Comparison of ENCODE assay signal across 1 cellular context in genomic region chr11:10095412-10096207, GRCh38.
TF ChIP-seq lines count a peak whose summit lies in the region.

No MANE protein-coding gene starts in this region.

TF ChIP-seq in IMR-90, 13 proteins besides CTCF, POLR2A, EP300 and RAD21 (continued from another document):
- peak; percentile 86 for TF ChIP-seq NFE2L2 (IDR thresholded peaks at IDR 0.05; ENCODE audit: low read depth, low read length)
- no peak for TF ChIP-seq MXI1 (IDR thresholded peaks at IDR 0.05; ENCODE audit: borderline replicate concordance, low read depth, low read length)
- TF ChIP-seq ELK1 (IDR thresholded peaks at IDR 0.05; ENCODE audit: borderline replicate concordance, low read depth, low read length): no peak
- TF ChIP-seq RCOR1 (IDR thresholded peaks at IDR 0.05; ENCODE audit: insufficient replicate concordance, low read length): no peak
- no peak for TF ChIP-seq BHLHE40 (IDR thresholded peaks at IDR 0.05; ENCODE audit: low read depth, low read length)
- no peak for TF ChIP-seq CHD1 (IDR thresholded peaks at IDR 0.05; ENCODE audit: low read depth, low read length)
- TF ChIP-seq MAFK (IDR thresholded peaks at IDR 0.05; ENCODE audit: low read depth, low read length): 0 out of 2 replicates have a peak, but pooled peaks have one; percentile 25
- no peak for TF ChIP-seq SMC3 (IDR thresholded peaks at IDR 0.05; ENCODE audit: low read depth, low read length)
- TF ChIP-seq CEBPB (IDR thresholded peaks at IDR 0.05; ENCODE audit: low read depth, low read length): no peak
- no peak for TF ChIP-seq RFX5 (IDR thresholded peaks at IDR 0.05; ENCODE audit: low read depth, low read length)
